In genomic region chr9:35923598-35923926, GRCh38 we compare ENCODE assay signal across 13 cellular contexts. TPM values are rescaled to one million over a fixed set of nuclear protein-coding genes. Genes with fewer than 3 reads are reported as not detected.
A peak's percentile ranks its signal among the peaks of the same experiment; 100 is the strongest.
DNase-seq lines count a peak whose midpoint lies in the region; ATAC-seq and TF ChIP-seq lines count a peak whose summit lies in the region.
"Had no signal": no experiment of that assay in that cellular context is flagged by ENCODE, and none has a peak within 500 bp of the region (broad histone marks: within the 10 kb centered on the region; RNA-seq: fewer than 3 reads in every experiment).

No MANE protein-coding gene starts in this region.

- no peak for TF ChIP-seq POLR2A in IMR-90 (IDR thresholded peaks at IDR 0.05; ENCODE audit: low read depth, low read length)
- no peak for TF ChIP-seq POLR2A in suprapubic skin (IDR thresholded peaks at IDR 0.05)

- intact Hi-C loops in IMR-90 (cut with micrococcal nuclease), result no loop called here
- intact Hi-C loops in mammary epithelial cell (cut with micrococcal nuclease), result no loop called here

- TF ChIP-seq CTCF in IMR-90 (conservative IDR thresholded peaks at IDR 0.05; ENCODE audit: low read depth, low read length) (no peak), mammary epithelial cell (conservative IDR thresholded peaks at IDR 0.05 in 1 of 2, IDR thresholded peaks at IDR 0.05 in 1 of 2; ENCODE audit: extremely low read depth in 1 of 2, insufficient read depth in 1 of 2, low read depth in 1 of 2, low read length in 2 of 2) (no peak), suprapubic skin (IDR thresholded peaks at IDR 0.05) (no peak)

- CTCF ChIA-PET in IMR-90 (lab: Yijun Ruan, JAX) (interaction anchor here (0.6 to 1.3 kb wide), 3 partner anchors 17 to 58 kb away, joined by 3 to 5 read pairs (median 3); no protein-coding TSS in a partner anchor), mammary epithelial cell (lab: Charles Lee; ENCODE audit: low non-redundant PET) (no interaction called here)

- H3K4me1 ChIP-seq in IMR-90 (ENCODE audit: control insufficient read depth, insufficient read depth, low read length) (peaks cover 11% of the 10 kb centered on the region), mammary epithelial cell (ENCODE audit: insufficient read depth, low read length) (peaks cover 28% of the 10 kb centered on the region), muscle layer of colon (ENCODE audit: insufficient read depth, low read length) (peaks cover 19% of the 10 kb centered on the region), suprapubic skin (peaks cover 9% of the 10 kb centered on the region)

- DNase-seq in IMR-90, result no peak
- DNase-seq in mammary epithelial cell, result no peak
- no peak for DNase-seq in suprapubic skin (ENCODE audit: low spot score in 2 of 2)
- no peak for DNase-seq in NCI-H146 treated with DMSO at 0.1 percent for 48 hours (lab: John Stamatoyannopoulos, UW; ENCODE audit: unreplicated experiment)
- DNase-seq in retina, result no peak
- no peak for DNase-seq in activated CD4-positive, alpha-beta T cell treated with anti-CD3 and anti-CD28 coated beads for 4 hours
- DNase-seq: activated T-cell treated with anti-CD3 and anti-CD28 coated beads, Interleukin-2, amount 50 U/mL, for 24 hours; glutamatergic neuron had no signal

- H3K27ac ChIP-seq in IMR-90 (ENCODE audit: insufficient read depth, low read length) (peak overlapping the region; percentile 81), mammary epithelial cell (ENCODE audit: insufficient read depth, low read depth, low read length) (peak overlapping the region; percentile 90), muscle layer of colon (ENCODE audit: low read depth, low read length) (no peak overlapping the region), suprapubic skin (peak overlapping the region; percentile 21)

- ATAC-seq in IMR-90 (ENCODE audit: low read depth), result no peak
- ATAC-seq in HG03521 (IDR thresholded peaks at IDR 0.05; ENCODE audit: unreplicated experiment), result no peak
- ATAC-seq: natural killer cell treated with Interleukin-12 subunit alpha and Interleukin-12 subunit beta and Interleukin-15 and Interleukin-18, amount 100 ng/mL, for 72 hours had no signal

- H3K14ac ChIP-seq in IMR-90 (replicated peaks; ENCODE audit: low read depth, low read length), result peak overlapping the region; percentile 76

- H2BK15ac ChIP-seq in IMR-90 (ENCODE audit: low read depth, low read length), result peak overlapping the region; percentile 67

- no peak for TF ChIP-seq RAD21 in IMR-90 (IDR thresholded peaks at IDR 0.05; ENCODE audit: low read length)

- H3K27me3 ChIP-seq in IMR-90 (ENCODE audit: control insufficient read depth, insufficient read depth, low read length), result no peaks in the 10 kb centered on the region
- H3K27me3 ChIP-seq in mammary epithelial cell (ENCODE audit: insufficient read depth, low read length), result no peaks in the 10 kb centered on the region
- no peaks in the 10 kb centered on the region for H3K27me3 ChIP-seq in muscle layer of colon (ENCODE audit: control insufficient read depth in 1 of 2, insufficient read depth in 2 of 2, low read length in 2 of 2)
- no peaks in the 10 kb centered on the region for H3K27me3 ChIP-seq in suprapubic skin

- peak overlapping the region; percentile 88 to 91 for H4K8ac ChIP-seq in IMR-90 (ENCODE audit: low read depth in 2 of 2, low read length in 2 of 2)

- peak overlapping the region; percentile 93; the same call in 1 of the 2 replicates for H3K56ac ChIP-seq in IMR-90 (ENCODE audit: extremely low read depth, insufficient read depth, low read length)

- no peaks in the 10 kb centered on the region for H3K9me3 ChIP-seq in IMR-90 (ENCODE audit: control insufficient read depth, insufficient read depth, low read length)
- no peaks in the 10 kb centered on the region for H3K9me3 ChIP-seq in mammary epithelial cell (replicated peaks; ENCODE audit: insufficient read depth, low read length)
- no peaks in the 10 kb centered on the region for H3K9me3 ChIP-seq in muscle layer of colon (ENCODE audit: low read length)
- no peaks in the 10 kb centered on the region for H3K9me3 ChIP-seq in suprapubic skin

- H2AFZ ChIP-seq in IMR-90 (replicated peaks; ENCODE audit: low read length, poor library complexity) (no peak overlapping the region), mammary epithelial cell (ENCODE audit: low read depth, low read length) (peak overlapping the region; percentile 68)

- peak overlapping the region; percentile 89 for H3K18ac ChIP-seq in IMR-90 (ENCODE audit: low read depth, low read length)

- peak overlapping the region; percentile 97 for H3K4ac ChIP-seq in IMR-90 (ENCODE audit: low read depth, low read length)

- H4K5ac ChIP-seq in IMR-90 (ENCODE audit: low read depth, low read length), result peak overlapping the region; percentile 78

- in situ Hi-C loops in IMR-90 (cut with MboI; ENCODE audit: low sequenced_read_pairs), result no loop called here
- in situ Hi-C loops in mammary epithelial cell (cut with MboI; ENCODE audit: low sequenced_read_pairs in 2 of 2), result no loop called here

- no peak for TF ChIP-seq EP300 in suprapubic skin (IDR thresholded peaks at IDR 0.05)

- H3K36me3 ChIP-seq in IMR-90 (ENCODE audit: control insufficient read depth, insufficient read depth, low read length) (no peaks in the 10 kb centered on the region), mammary epithelial cell (ENCODE audit: insufficient read depth, low read length) (no peaks in the 10 kb centered on the region), muscle layer of colon (ENCODE audit: insufficient read depth, low read length) (no peaks in the 10 kb centered on the region), suprapubic skin (no peaks in the 10 kb centered on the region)

- no CpG with 5 or more reads among the region's 1 CpG for WGBS in IMR-90 (ENCODE audit: extremely low coverage in 2 of 2, insufficient read length in 1 of 2), 2 experiments
- WGBS in mammary epithelial cell (ENCODE audit: low coverage, missing lambda C conversion rate), result 93% methylated on average over 1 of the region's 1 CpG
- 97% methylated on average over 1 of the region's 1 CpG for WGBS in suprapubic skin

- no peaks in the 10 kb centered on the region for H3K79me2 ChIP-seq in mammary epithelial cell (ENCODE audit: insufficient read depth, low read length)

- H3K4me3 ChIP-seq in IMR-90 (ENCODE audit: insufficient read depth, low read depth, low read length), result no peak overlapping the region; the same call in 1 of the 2 replicates
- no peak overlapping the region for H3K4me3 ChIP-seq in mammary epithelial cell (replicated peaks in 1 of 3; ENCODE audit: insufficient read depth in 1 of 3, low read depth in 2 of 3, low read length in 3 of 3)
- H3K4me3 ChIP-seq in muscle layer of colon (ENCODE audit: low read depth in 1 of 2, low read length in 2 of 2), result no peak overlapping the region
- no peak overlapping the region for H3K4me3 ChIP-seq in suprapubic skin

- POLR2A ChIA-PET in IMR-90 (lab: Charles Lee; ENCODE audit: unreplicated experiment), result interaction anchor here (1.7 kb wide), 1 partner anchor 16 kb away, joined by 8 read pairs; no protein-coding TSS in a partner anchor

- no peaks in the 10 kb centered on the region for H3K79me1 ChIP-seq in IMR-90 (ENCODE audit: low read depth in 1 of 2, low read length in 2 of 2)

- H2AK5ac ChIP-seq in IMR-90 (ENCODE audit: low read depth, low read length), result peak overlapping the region; percentile 77

- dilution Hi-C loops in IMR-90 (cut with HindIII; ENCODE audit: low sequenced_read_pairs, unreplicated experiment), result no loop called here
- dilution Hi-C loops in mammary epithelial cell (cut with HindIII; ENCODE audit: low sequenced_read_pairs), result loop anchor here (5.0 kb wide), 2 partner anchors 84 to 96 kb away; partner anchors contain the start of genes FAM221B and TMEM8B

- H4K91ac ChIP-seq in IMR-90 (ENCODE audit: insufficient read depth, low read depth, low read length), result peak overlapping the region; percentile 99

- peak overlapping the region; percentile 82 for H3K23ac ChIP-seq in IMR-90 (ENCODE audit: low read depth, low read length)

- H2BK20ac ChIP-seq in IMR-90 (ENCODE audit: low read depth, low read length), result peak overlapping the region; percentile 95

- H2BK5ac ChIP-seq in IMR-90 (ENCODE audit: low read depth, low read length, poor library complexity, severe bottlenecking), result peak overlapping the region; percentile 98

- BruUV-seq in IMR-90 (replicated peaks; lab: Mats Ljungman, UMichigan) (no TSS peak), mammary epithelial cell (replicated peaks; lab: Mats Ljungman, UMichigan) (no TSS peak)

- H3K9me1 ChIP-seq in IMR-90 (ENCODE audit: insufficient read depth, low read length), result peaks cover 13% of the 10 kb centered on the region

- H2BK120ac ChIP-seq in IMR-90 (ENCODE audit: low read depth, low read length), result peak overlapping the region; percentile 97

- no peak overlapping the region for H2AK9ac ChIP-seq in IMR-90 (replicated peaks; ENCODE audit: low read depth, low read length, poor library complexity)

- H3K4me2 ChIP-seq in IMR-90 (ENCODE audit: low read depth, low read length) (peak overlapping the region; percentile 75), mammary epithelial cell (ENCODE audit: insufficient read depth, low read depth, low read length) (peak overlapping the region; percentile 77)

- H3K9ac ChIP-seq in IMR-90 (ENCODE audit: low read depth, low read length), result peak overlapping the region; percentile 12; the same call in 1 of the 2 replicates
- peak overlapping the region; percentile 72 for H3K9ac ChIP-seq in mammary epithelial cell (ENCODE audit: insufficient read depth, low read length)
- H3K9ac ChIP-seq in muscle layer of colon (ENCODE audit: low read length), result peak overlapping the region; percentile 49

- H4K20me1 ChIP-seq in IMR-90 (ENCODE audit: insufficient read depth, low read length) (no peaks in the 10 kb centered on the region), mammary epithelial cell (ENCODE audit: insufficient read depth, low read length) (no peaks in the 10 kb centered on the region)

RNA-seq across cellular contexts. Expression of gene SPAAR, which starts 14.3 kb away (rescaled TPM):
- total RNA-seq in IMR-90 (2012; rRNA removed) (0.18 and 0.28 TPM in 2 replicates), mammary epithelial cell (under 1 TPM in 1 of 2 donors, not detected in 1; 0.33 TPM), suprapubic skin (1 to 10 TPM in 2 of 4 donors, under 1 TPM in 1, not detected in 1; 0.49 to 1.3 (median 1.1) TPM)
- polyA plus RNA-seq in IMR-90 (2012; rRNA removed) (0.24 and 0.32 TPM in 2 replicates), mammary epithelial cell (0.27 TPM)
- 0.23 TPM in 2 replicates for polyA plus RNA-seq in IMR-90 (2012; cell fraction: cytosol; rRNA removed)
- 0.59 and 0.69 TPM in 2 replicates for polyA plus RNA-seq in IMR-90 (2012; cell fraction: nucleus; rRNA removed; ENCODE audit: low replicate concordance)
- not detected for polyA minus RNA-seq in mammary epithelial cell
- total RNA-seq: natural killer cell treated with Interleukin-12 subunit alpha and Interleukin-12 subunit beta and Interleukin-15 and Interleukin-18, amount 100 ng/mL, for 72 hours; T-helper 1 cell treated with Interleukin-12 subunit alpha and Interleukin-12 subunit beta and Interleukin-4 antibody, amounts not matched to agents 30 ng/mL and 1 ng/mL, for 36 hours had no signal

RNA-seq across cellular contexts. Expression of gene HRCT1, which starts 17.6 kb away (rescaled TPM):
- total RNA-seq in IMR-90 (2012; rRNA removed) (1.1 and 1.7 TPM in 2 replicates), mammary epithelial cell (1 to 10 TPM; 1.6 to 4.7 TPM), suprapubic skin (1 to 10 TPM; 1.2 to 5.8 (median 2.9) TPM)
- polyA plus RNA-seq in IMR-90 (2012; rRNA removed) (3.9 and 4.4 TPM in 2 replicates), mammary epithelial cell (3.2 TPM)
- 3.5 and 3.6 TPM in 2 replicates for polyA plus RNA-seq in IMR-90 (2012; cell fraction: cytosol; rRNA removed)
- polyA plus RNA-seq in IMR-90 (2012; cell fraction: nucleus; rRNA removed; ENCODE audit: low replicate concordance), result 1.0 and 1.6 TPM in 2 replicates
- not detected for polyA minus RNA-seq in mammary epithelial cell
- total RNA-seq: natural killer cell treated with Interleukin-12 subunit alpha and Interleukin-12 subunit beta and Interleukin-15 and Interleukin-18, amount 100 ng/mL, for 72 hours; T-helper 1 cell treated with Interleukin-12 subunit alpha and Interleukin-12 subunit beta and Interleukin-4 antibody, amounts not matched to agents 30 ng/mL and 1 ng/mL, for 36 hours had no signal

RNA-seq across cellular contexts. Expression of gene OR2S2, which starts 34.4 kb away (rescaled TPM):
- total RNA-seq in IMR-90 (2012; rRNA removed) (0.56 and 0.90 TPM in 2 replicates), mammary epithelial cell (under 1 TPM; 0.28 to 0.33 TPM), suprapubic skin (not detected)
- polyA plus RNA-seq in IMR-90 (2012; rRNA removed) (0.20 and 0.46 TPM in 2 replicates), mammary epithelial cell (not detected)
- polyA plus RNA-seq in IMR-90 (2012; cell fraction: cytosol; rRNA removed), result 0.32 TPM in 2 replicates
- 0.72 and 1.7 TPM in 2 replicates for polyA plus RNA-seq in IMR-90 (2012; cell fraction: nucleus; rRNA removed; ENCODE audit: low replicate concordance)
- not detected for polyA minus RNA-seq in mammary epithelial cell
- total RNA-seq: natural killer cell treated with Interleukin-12 subunit alpha and Interleukin-12 subunit beta and Interleukin-15 and Interleukin-18, amount 100 ng/mL, for 72 hours; T-helper 1 cell treated with Interleukin-12 subunit alpha and Interleukin-12 subunit beta and Interleukin-4 antibody, amounts not matched to agents 30 ng/mL and 1 ng/mL, for 36 hours had no signal

RNA-seq across cellular contexts. Expression of gene OR13J1, which starts 53.4 kb away (rescaled TPM):
- total RNA-seq in IMR-90 (2012; rRNA removed) (not detected in 2 replicates), mammary epithelial cell (not detected), suprapubic skin (not detected)
- polyA plus RNA-seq in IMR-90 (2012; rRNA removed) (not detected in 2 replicates), mammary epithelial cell (not detected)
- polyA plus RNA-seq in IMR-90 (2012; cell fraction: cytosol; rRNA removed), result not detected in 2 replicates
- polyA plus RNA-seq in IMR-90 (2012; cell fraction: nucleus; rRNA removed; ENCODE audit: low replicate concordance), result not detected in 2 replicates
- polyA minus RNA-seq in mammary epithelial cell, result not detected
- total RNA-seq: HT1080; natural killer cell treated with Interleukin-12 subunit alpha and Interleukin-12 subunit beta and Interleukin-15 and Interleukin-18, amount 100 ng/mL, for 72 hours; T-helper 1 cell treated with Interleukin-12 subunit alpha and Interleukin-12 subunit beta and Interleukin-4 antibody, amounts not matched to agents 30 ng/mL and 1 ng/mL, for 36 hours had no signal

Comparison
In these comparisons a context has a peak if more than half of its experiments do, and no peak if none do; other contexts are left out.
1. H3K9ac ChIP-seq: peak in every context shown above with its lines; median percentile 72 in mammary epithelial cell; 49 in muscle layer of colon; 12 in IMR-90.